In the genomic region with DNA sequence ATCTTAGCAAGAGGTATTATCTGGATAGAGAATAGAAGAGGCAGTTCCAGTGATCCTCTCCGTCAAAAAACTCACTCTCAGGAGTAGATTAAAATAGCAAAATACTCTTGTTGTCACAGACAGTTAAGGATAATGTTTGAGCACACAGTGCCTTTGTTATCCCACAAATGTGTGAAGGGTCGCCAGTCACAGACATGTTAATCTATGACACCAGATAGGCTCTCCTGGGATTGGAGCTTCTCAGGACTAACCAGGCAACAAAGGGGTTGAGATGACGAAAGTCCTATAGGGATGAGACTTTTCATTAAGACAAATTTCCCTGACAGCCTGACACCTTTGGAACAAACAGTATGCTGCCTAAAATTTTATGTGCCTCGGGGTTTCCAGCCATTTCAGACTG, we compare ENCODE assay signal across 21 cellular contexts.
DNase-seq lines count a peak whose midpoint lies in the region; ATAC-seq and TF ChIP-seq lines count a peak whose summit lies in the region.
"Had no signal": no experiment of that assay in that cellular context is flagged by ENCODE, and none has a peak within 500 bp of the region (broad histone marks: within the 10 kb centered on the region; RNA-seq: fewer than 3 reads in every experiment).

No MANE protein-coding gene starts in this region.

- H3K36me3 Mint-ChIP-seq in GM23338 (ENCODE audit: low read depth) (peaks cover 4% of the 10 kb centered on the region; the same call in 2 of the 3 replicates), endodermal cell (ENCODE audit: low read depth) (peaks cover 3% of the 10 kb centered on the region), type B pancreatic cell (no peaks in the 10 kb centered on the region)
- H3K36me3 Mint-ChIP-seq: CD4-positive, CD25-positive, alpha-beta regulatory T cell; CD8-positive, alpha-beta T cell had no signal

- H3K18ac ChIP-seq in neuronal stem cell (ENCODE audit: low read length) = no peak overlapping the region

- ATAC-seq in GM23338 = no peak
- ATAC-seq in GM18511 (IDR thresholded peaks at IDR 0.05; ENCODE audit: unreplicated experiment) = no peak
- ATAC-seq: CD8-positive, alpha-beta T cell; GM12878; HCT116 had no signal

- H3K9me3 Mint-ChIP-seq in GM23338 (no peaks in the 10 kb centered on the region; the same call in 2 of the 3 replicates), endodermal cell (no peaks in the 10 kb centered on the region), type B pancreatic cell (no peaks in the 10 kb centered on the region)

- H3K9me3 ChIP-seq in endodermal cell (ENCODE audit: control insufficient read depth, low read length) (peaks cover 10% of the 10 kb centered on the region), neuronal stem cell (replicated peaks in 1 of 2; ENCODE audit: control insufficient read depth in 2 of 2, insufficient read depth in 1 of 2, low read depth in 1 of 2, low read length in 2 of 2) (no peaks in the 10 kb centered on the region)
- H3K9me3 ChIP-seq: BLaER1, Caco-2 had no signal

- H3K4me2 ChIP-seq in GM23338 = no peak overlapping the region
- H3K4me2 ChIP-seq in neuronal stem cell (ENCODE audit: insufficient read depth, low read length, poor library complexity, severe bottlenecking) = no peak overlapping the region
- H3K4me2 ChIP-seq: BLaER1 had no signal

- H2BK12ac ChIP-seq in neuronal stem cell (ENCODE audit: low read length) = no peak overlapping the region

- H2BK15ac ChIP-seq in neuronal stem cell (ENCODE audit: low read length) = no peak overlapping the region

- no peak overlapping the region for H4K8ac ChIP-seq in neuronal stem cell (ENCODE audit: low read depth, low read length)

- H3K27me3 Mint-ChIP-seq in GM23338 (ENCODE audit: insufficient read depth, low read depth, poor library complexity) (no peaks in the 10 kb centered on the region), endodermal cell (ENCODE audit: insufficient read depth) (no peaks in the 10 kb centered on the region), type B pancreatic cell (no peaks in the 10 kb centered on the region)
- H3K27me3 Mint-ChIP-seq: B cell; CD4-positive, CD25-positive, alpha-beta regulatory T cell had no signal

- H3K9ac ChIP-seq in endodermal cell (ENCODE audit: extremely low read depth, low read length, poor library complexity, severe bottlenecking) (no peak overlapping the region), neuronal stem cell (ENCODE audit: low read depth, low read length, poor library complexity) (no peak overlapping the region)
- H3K9ac ChIP-seq: BLaER1 had no signal

- TF ChIP-seq CTCF in GM23338 (conservative IDR thresholded peaks at IDR 0.05; ENCODE audit: low read depth in 2 of 2) (no peak), endodermal cell (conservative IDR thresholded peaks at IDR 0.05) (no peak), type B pancreatic cell (conservative IDR thresholded peaks at IDR 0.05) (no peak)

- no peak for DNase-seq in GM23338 (ENCODE audit: low spot score)
- DNase-seq in NCI-H69 (lab: John Stamatoyannopoulos, UW) = peak; percentile 54
- peak; percentile 80 for DNase-seq in endodermal cell
- no peak for DNase-seq in neuronal stem cell (ENCODE audit: low spot score)
- DNase-seq in NCI-H128 (lab: John Stamatoyannopoulos, UW; ENCODE audit: unreplicated experiment) = no peak
- no peak for DNase-seq in type B pancreatic cell (ENCODE audit: extremely low spot score, unreplicated experiment)
- DNase-seq in activated gamma-delta T cell (lab: John Stamatoyannopoulos, UW) = no peak
- DNase-seq: Caco-2; CD4-positive, CD25-positive, alpha-beta regulatory T cell; CD8-positive, alpha-beta T cell; DMS153; DND-41; H9; HFFc6 had no signal

- H3K27ac Mint-ChIP-seq in GM23338 (no peak overlapping the region), endodermal cell (peak overlapping the region; percentile 81), type B pancreatic cell (no peak overlapping the region)
- H3K27ac Mint-ChIP-seq: B cell; CD4-positive, CD25-positive, alpha-beta regulatory T cell; CD8-positive, alpha-beta T cell; HFFc6 had no signal

- H3K4me3 Mint-ChIP-seq in GM23338 (no peak overlapping the region), endodermal cell (no peak overlapping the region), type B pancreatic cell (no peak overlapping the region)
- H3K4me3 Mint-ChIP-seq: B cell; CD4-positive, CD25-positive, alpha-beta regulatory T cell; CD8-positive, alpha-beta T cell; H9; HFFc6 had no signal

- no peaks in the 10 kb centered on the region for H3K79me2 ChIP-seq in GM23338 (replicated peaks; ENCODE audit: insufficient read depth)

- H4K20me1 ChIP-seq in GM23338 (replicated peaks; ENCODE audit: insufficient read depth) = no peaks in the 10 kb centered on the region
- H4K20me1 ChIP-seq: BLaER1 had no signal

- no peak overlapping the region for H3K27ac ChIP-seq in GM23338 (ENCODE audit: low read depth)
- H3K27ac ChIP-seq in endodermal cell (ENCODE audit: low read depth, low read length) = no peak overlapping the region
- H3K27ac ChIP-seq in neuronal stem cell (replicated peaks; ENCODE audit: low read length) = no peak overlapping the region
- H3K27ac ChIP-seq: 22Rv1, BLaER1, C4-2B had no signal

- H3K79me1 ChIP-seq in neuronal stem cell (ENCODE audit: low read depth, low read length) = no peaks in the 10 kb centered on the region

- H3K4me1 ChIP-seq in GM23338 (ENCODE audit: insufficient read depth) (peaks cover 4% of the 10 kb centered on the region; the same call in 1 of the 2 replicates), endodermal cell (ENCODE audit: control insufficient read depth, insufficient read depth, low read length) (peaks cover 7% of the 10 kb centered on the region), neuronal stem cell (ENCODE audit: control insufficient read depth in 2 of 2, insufficient read depth in 1 of 2, low read depth in 1 of 2, low read length in 2 of 2) (no peaks in the 10 kb centered on the region)
- H3K4me1 ChIP-seq: Caco-2 had no signal

- H3K27me3 ChIP-seq in GM23338 (ENCODE audit: insufficient read depth) = no peaks in the 10 kb centered on the region
- H3K27me3 ChIP-seq in endodermal cell (ENCODE audit: control insufficient read depth, insufficient read depth, low read length, poor library complexity, severe bottlenecking) = no peaks in the 10 kb centered on the region
- H3K27me3 ChIP-seq in neuronal stem cell (ENCODE audit: control insufficient read depth in 3 of 3, insufficient read depth in 3 of 3, low read depth in 1 of 3, low read length in 3 of 3) = no peaks in the 10 kb centered on the region
- H3K27me3 ChIP-seq: BLaER1 had no signal

- H2BK5ac ChIP-seq in neuronal stem cell (ENCODE audit: low read length) = no peak overlapping the region

- 0 out of 2 replicates have a peak, but pooled peaks cover 7% of the 10 kb centered on the region for H3K9me2 ChIP-seq in GM23338 (ENCODE audit: insufficient read depth)

- H2BK120ac ChIP-seq in neuronal stem cell (ENCODE audit: low read depth, low read length) = no peak overlapping the region

- WGBS in endodermal cell (ENCODE audit: insufficient coverage in 1 of 2, insufficient read length in 1 of 2), 2 experiments = 25 to 54% methylated on average over 4 of the region's 4 CpGs
- no CpG with 5 or more reads among the region's 4 CpGs for WGBS in neuronal stem cell (ENCODE audit: extremely low coverage in 2 of 2, insufficient read length in 2 of 2, insufficient replicate concordance in 1 of 2), 2 donors

- H3K36me3 ChIP-seq in GM23338 (ENCODE audit: insufficient read depth) (no peaks in the 10 kb centered on the region), endodermal cell (ENCODE audit: control insufficient read depth, insufficient read depth, low read length) (no peaks in the 10 kb centered on the region), neuronal stem cell (replicated peaks in 1 of 2; ENCODE audit: control insufficient read depth in 2 of 2, insufficient read depth in 2 of 2, low read length in 2 of 2) (no peaks in the 10 kb centered on the region)
- H3K36me3 ChIP-seq: BLaER1 had no signal

- H3K4me3 ChIP-seq in GM23338 = no peak overlapping the region
- H3K4me3 ChIP-seq in endodermal cell (ENCODE audit: low read length) = peak overlapping the region; percentile 44
- no peak overlapping the region for H3K4me3 ChIP-seq in neuronal stem cell (ENCODE audit: low read length in 2 of 2)
- H3K4me3 ChIP-seq: BLaER1, GM12878 had no signal

- H3K4ac ChIP-seq in neuronal stem cell (ENCODE audit: low read length) = no peak overlapping the region

- H3K14ac ChIP-seq in neuronal stem cell (ENCODE audit: low read length) = no peak overlapping the region

- no peak overlapping the region for H2AK5ac ChIP-seq in neuronal stem cell (ENCODE audit: low read depth, low read length)

- no peak overlapping the region for H4K91ac ChIP-seq in neuronal stem cell (ENCODE audit: low read depth, low read length, poor library complexity)

- no peaks in the 10 kb centered on the region for H3F3A ChIP-seq in GM23338 (replicated peaks; ENCODE audit: low read depth)

- no peak overlapping the region for H3K23ac ChIP-seq in neuronal stem cell (ENCODE audit: low read depth, low read length, poor library complexity)

- H3K4me1 Mint-ChIP-seq in GM23338 (peaks cover 6% of the 10 kb centered on the region; the same call in 2 of the 3 replicates), endodermal cell (peaks cover 44% of the 10 kb centered on the region), type B pancreatic cell (ENCODE audit: unreplicated experiment) (no peaks in the 10 kb centered on the region)
- H3K4me1 Mint-ChIP-seq: B cell; CD4-positive, CD25-positive, alpha-beta regulatory T cell had no signal

- H2AFZ ChIP-seq in GM23338 (peak overlapping the region; percentile 77; the same call in 1 of the 2 replicates), neuronal stem cell (ENCODE audit: low read length) (peak overlapping the region; percentile 21)

TF ChIP-seq in GM23338, 12 proteins besides CTCF, POLR2A, EP300 and RAD21 (continues in another document):
- TF ChIP-seq NANOG (IDR thresholded peaks at IDR 0.05; ENCODE audit: borderline replicate concordance) = no peak
- no peak for TF ChIP-seq ETS1 (IDR thresholded peaks at IDR 0.05)
- no peak for TF ChIP-seq STAT1 (IDR thresholded peaks at IDR 0.05; ENCODE audit: unreplicated experiment)
- no peak for TF ChIP-seq CREB1 (CRISPR knock-in tag; IDR thresholded peaks at IDR 0.05; ENCODE audit: low read depth)
- TF ChIP-seq EZH2phosphoT487 (IDR thresholded peaks at IDR 0.05; ENCODE audit: unreplicated experiment) = no peak
- TF ChIP-seq EZH2 (IDR thresholded peaks at IDR 0.05; ENCODE audit: low read depth, unreplicated experiment) = no peak
- no peak for TF ChIP-seq JUNB (IDR thresholded peaks at IDR 0.05; ENCODE audit: unreplicated experiment)
- TF ChIP-seq ZNF114 (CRISPR knock-in tag; IDR thresholded peaks at IDR 0.05) = no peak

Comparison
In these comparisons a context has a peak if more than half of its experiments do, and no peak if none do; other contexts are left out.
1. DNase-seq: peak in NCI-H69 (single experiment) and endodermal cell (single experiment); none in GM23338 (single experiment), neuronal stem cell (single experiment), NCI-H128 (single experiment), type B pancreatic cell (single experiment) and activated gamma-delta T cell (single experiment).